Comparison of ENCODE assay signal across 8 cellular contexts in genomic region chr3:128617270-128617556, GRCh38. TPM values are rescaled to one million over a fixed set of nuclear protein-coding genes. Genes with fewer than 3 reads are reported as not detected.
DNase-seq lines count a peak whose midpoint lies in the region; ATAC-seq, FAIRE-seq and TF ChIP-seq lines count a peak whose summit lies in the region.

No MANE protein-coding gene starts in this region.

- H3K27me3 ChIP-seq in heart left ventricle (no peaks in the 10 kb centered on the region), mesendoderm (ENCODE audit: insufficient read depth, low read length, poor library complexity) (no peaks in the 10 kb centered on the region)

- peaks cover 0 to 36% (median 31%) of the 10 kb centered on the region in 9 donors for H3K36me3 ChIP-seq in heart left ventricle
- H3K36me3 ChIP-seq in mesendoderm (ENCODE audit: control insufficient read depth, insufficient read depth, low read length) = peaks cover 13% of the 10 kb centered on the region
- H3K36me3 ChIP-seq in urinary bladder (ENCODE audit: insufficient read depth) = no peaks in the 10 kb centered on the region

- peak overlapping the region; percentile 95 for H3K56ac ChIP-seq in mesendoderm (ENCODE audit: low read length)

- no peak overlapping the region for H2BK15ac ChIP-seq in mesendoderm (replicated peaks; ENCODE audit: low read depth)

- H4K5ac ChIP-seq in mesendoderm (ENCODE audit: low read length) = no peak overlapping the region

- H3K27ac ChIP-seq in heart left ventricle = peak overlapping the region; percentile 51 to 93 (median 88)
- no peak overlapping the region for H3K27ac ChIP-seq in mesendoderm (ENCODE audit: low read depth, low read length)
- peak overlapping the region; percentile 65 for H3K27ac ChIP-seq in urinary bladder (ENCODE audit: low read depth)

- no peak for FAIRE-seq in GM12891 (lab: Jason Lieb, UNC)

- TF ChIP-seq CTCF in heart left ventricle (IDR thresholded peaks at IDR 0.05) (no peak), astrocyte of the spinal cord (IDR thresholded peaks at IDR 0.05; ENCODE audit: low read depth, low read length) (no peak)

- no peaks in the 10 kb centered on the region for H3K79me2 ChIP-seq in mesendoderm (ENCODE audit: control insufficient read depth, insufficient read depth, low read length)

- H3K4me1 ChIP-seq in heart left ventricle = peaks cover 6 to 37% (median 17%) of the 10 kb centered on the region in 12 donors
- no peaks in the 10 kb centered on the region for H3K4me1 ChIP-seq in mesendoderm (ENCODE audit: control insufficient read depth, low read depth, low read length)
- no peaks in the 10 kb centered on the region for H3K4me1 ChIP-seq in urinary bladder (ENCODE audit: insufficient read depth)

- peak overlapping the region; percentile 79 to 96 (median 87) for H3K4me3 ChIP-seq in heart left ventricle
- peak overlapping the region; percentile 66 for H3K4me3 ChIP-seq in astrocyte of the spinal cord (ENCODE audit: low read depth, low read length)
- H3K4me3 ChIP-seq in mesendoderm (ENCODE audit: low read length) = no peak overlapping the region
- H3K4me3 ChIP-seq in urinary bladder (ENCODE audit: low read depth, low read length) = no peak overlapping the region

- H2BK5ac ChIP-seq in mesendoderm (ENCODE audit: low read length) = no peak overlapping the region

- no peaks in the 10 kb centered on the region for H3K9me3 ChIP-seq in heart left ventricle

- peaks cover 16% of the 10 kb centered on the region for H3K79me1 ChIP-seq in mesendoderm (ENCODE audit: low read length)

- no peak overlapping the region for H2BK120ac ChIP-seq in mesendoderm (ENCODE audit: low read depth, low read length)

- H3K4ac ChIP-seq in mesendoderm (ENCODE audit: low read depth, low read length) = no peak overlapping the region

- in situ Hi-C loops in astrocyte of the spinal cord (cut with HindIII; ENCODE audit: low sequenced_read_pairs) = no loop called here

- intact Hi-C loops in heart left ventricle (cut with DNase I) = loop anchor here in 9 of 10 donors (1.0 to 10.0 kb wide), 9 partner anchors 35 to 300 kb away; partner anchors contain the start of gene RPN1 (in 1 of the 9)
- intact Hi-C loops in left ventricle myocardium superior (cut with micrococcal nuclease) = no loop called here

- ATAC-seq in heart left ventricle (no peak), left ventricle myocardium superior (no peak), HG02938 (IDR thresholded peaks at IDR 0.05; ENCODE audit: unreplicated experiment) (no peak)

- peak overlapping the region; percentile 81 for H3K9ac ChIP-seq in mesendoderm (ENCODE audit: low read length)

- H4K8ac ChIP-seq in mesendoderm (ENCODE audit: low read depth, low read length) = no peak overlapping the region

- DNase-seq in heart left ventricle (no peak), left ventricle myocardium superior (no peak), astrocyte of the spinal cord (ENCODE audit: low read depth, low spot score) (no peak), mesendoderm (no peak), GM12891 (ENCODE audit: insufficient read length, low spot score) (no peak)
- DNase-seq in activated CD4-positive, CD25-positive, alpha-beta regulatory T cell (lab: John Stamatoyannopoulos, UW) = no peak

- H3K4me2 ChIP-seq in mesendoderm (ENCODE audit: low read length) = peak overlapping the region; percentile 57

- H2AK5ac ChIP-seq in mesendoderm (ENCODE audit: low read length) = no peak overlapping the region

- H3K18ac ChIP-seq in mesendoderm (ENCODE audit: low read length) = no peak overlapping the region

- TF ChIP-seq POLR2A in heart left ventricle (IDR thresholded peaks at IDR 0.05) (no peak), GM12891 (IDR thresholded peaks at IDR 0.05; ENCODE audit: low read depth, low read length) (no peak)

- peak overlapping the region; percentile 92 for H3K23ac ChIP-seq in mesendoderm (ENCODE audit: low read length)

- WGBS in heart left ventricle, 4 donors = 46 to 62% (median 61%) methylated on average over 9 of the region's 9 CpGs; no CpG with 5 or more reads in 1 of the 4 donors
- WGBS in mesendoderm (ENCODE audit: extremely low coverage, insufficient coverage, low lambda C conversion rate) = no CpG with 5 or more reads among the region's 9 CpGs
- 57% methylated on average over 9 of the region's 9 CpGs for WGBS in urinary bladder

TF ChIP-seq in GM12891, 5 proteins besides CTCF, POLR2A, EP300 and RAD21:
- TF ChIP-seq POLR2AphosphoS5 (IDR thresholded peaks at IDR 0.05; ENCODE audit: low read depth, low read length) = no peak
- TF ChIP-seq SPI1 (IDR thresholded peaks at IDR 0.05; ENCODE audit: low read depth, low read length) = no peak
- TF ChIP-seq PAX5 (IDR thresholded peaks at IDR 0.05; ENCODE audit: insufficient read depth, low read length, severe bottlenecking) = no peak
- no peak for TF ChIP-seq TAF1 (IDR thresholded peaks at IDR 0.05; ENCODE audit: low read depth, low read length)
- TF ChIP-seq POU2F2 (IDR thresholded peaks at IDR 0.05; ENCODE audit: low read depth, low read length) = no peak

RNA-seq across cellular contexts. Expression of gene RPN1, which starts 33.4 kb away (rescaled TPM):
- total RNA-seq in heart left ventricle (100 to 1,000 TPM in 5 of 9 donors, 10 to 100 TPM in 4; 71.7 to 161 (median 119) TPM), left ventricle myocardium superior (104 TPM), urinary bladder (256 TPM)
- polyA plus RNA-seq in heart left ventricle (100 to 1,000 TPM in 1 of 2 donors, 10 to 100 TPM in 1; 55.4 to 290 TPM), urinary bladder (135 TPM)
- 156 TPM for polyA plus RNA-seq in mesendoderm (2013, experiment 1 of 2)
- 160 TPM for polyA plus RNA-seq in mesendoderm (2013, experiment 2 of 2)
- polyA plus RNA-seq in GM12891 (2012; ENCODE audit: low read depth, missing spikeins) = 79.3 TPM

Comparison
In these comparisons a context has a peak if more than half of its experiments do, and no peak if none do; other contexts are left out.
1. H3K4me3 ChIP-seq: peak in heart left ventricle (12 of 12) and astrocyte of the spinal cord (single experiment); none in mesendoderm (single experiment) and urinary bladder (single experiment).